ENCODE assay signal across 8 cellular contexts in genomic region chr12:121626087-121626852, GRCh38. TPM values are rescaled to one million over a fixed set of nuclear protein-coding genes. Genes with fewer than 3 reads are reported as not detected.
A peak's percentile ranks its signal among the peaks of the same experiment; 100 is the strongest.
DNase-seq lines count a peak whose midpoint lies in the region; ATAC-seq and TF ChIP-seq lines count a peak whose summit lies in the region.

Gene ORAI1, plus strand, starts transcription at chr12:121626530.

- peak within 1 kb of the TSS; percentile 90 to 94 for H3K4me3 Mint-ChIP-seq in CD14-positive monocyte

- TF ChIP-seq POLR2A in right lobe of liver (IDR thresholded peaks at IDR 0.05): peak; percentile 94

- WGBS in right lobe of liver (ENCODE audit: insufficient coverage, low coverage, low lambda C conversion rate, missing lambda C conversion rate): 10% methylated on average over 2 of the region's 92 CpGs

- intact Hi-C loops in CD14-positive monocyte (cut with micrococcal nuclease): loop anchor here (5.0 kb wide), 6 partner anchors 36 to 166 kb away; partner anchors contain the start of genes KDM2B (in 1 of the 2) and RHOF (in 1 of the 2)
- intact Hi-C loops in right lobe of liver (cut with DNase I): loop anchor here in 1 of 2 donors (10.0 kb wide), 2 partner anchors 71 to 131 kb away; no protein-coding TSS in a partner anchor

- H3K9me3 Mint-ChIP-seq in CD14-positive monocyte: no peaks in the 10 kb centered on the region

- TF ChIP-seq CTCF in CD14-positive monocyte (IDR thresholded peaks at IDR 0.05): no peak
- peak in 2 of 4 donors; percentile 25 to 33 for TF ChIP-seq CTCF in right lobe of liver (IDR thresholded peaks at IDR 0.05)

- DNase-seq in CD14-positive monocyte (ENCODE audit: low spot score): peak; percentile 91
- DNase-seq in NCI-H82 (lab: John Stamatoyannopoulos, UW): peak; percentile 97
- DNase-seq in activated CD4-positive, alpha-beta T cell treated with anti-CD3 and anti-CD28 coated beads, Interleukin-2, amount 50 U/mL, for 48 hours: peak; percentile 97
- peak; percentile 97 for DNase-seq in dermis blood vessel endothelial cell
- peak; percentile 98 to 99 (median 99) for DNase-seq in right lobe of liver
- DNase-seq in stimulated activated CD4-positive, alpha-beta T cell treated with anti-CD3 and anti-CD28 coated beads, Interleukin-4, amount 100 ng/mL, for 24 hours: peak; percentile 92

- H3K27me3 ChIP-seq in right lobe of liver: no peaks in the 10 kb centered on the region

- peak within 1 kb of the TSS; percentile 85 to 95 (median 94) for H3K27ac ChIP-seq in right lobe of liver

- H3K27ac Mint-ChIP-seq in CD14-positive monocyte: peak within 1 kb of the TSS; percentile 83 to 95 (median 90)

- ATAC-seq in GM19395 (IDR thresholded peaks at IDR 0.05; ENCODE audit: unreplicated experiment) (peak; percentile 55), HG03565 (IDR thresholded peaks at IDR 0.05; ENCODE audit: unreplicated experiment) (peak; percentile 59), right lobe of liver (peak; percentile 80 to 94 (median 88))

- peak within 1 kb of the TSS; percentile 75 to 82 (median 81) for H3K4me3 ChIP-seq in right lobe of liver

- H3K36me3 ChIP-seq in right lobe of liver: no peaks in the 10 kb centered on the region

- peaks cover 52% of the 10 kb centered on the region for H3K4me1 Mint-ChIP-seq in CD14-positive monocyte

- H3K4me1 ChIP-seq in right lobe of liver: peaks cover 0 to 19% (median 9%) of the 10 kb centered on the region in 4 donors

- peaks cover 0 to 2% (median 0%) of the 10 kb centered on the region in 3 donors for H3K27me3 Mint-ChIP-seq in CD14-positive monocyte (ENCODE audit: low read depth in 3 of 3)

- peaks cover 6 to 7% of the 10 kb centered on the region in 2 donors for H3K36me3 Mint-ChIP-seq in CD14-positive monocyte

- no peaks in the 10 kb centered on the region for H3K9me3 ChIP-seq in right lobe of liver

RNA-seq across cellular contexts. Expression of gene ORAI1, which starts in this region (rescaled TPM):
- 10 to 100 TPM; 54.6 to 77.9 TPM for polyA plus RNA-seq in CD14-positive monocyte
- total RNA-seq in dermis blood vessel endothelial cell (20.3 and 35.2 TPM in 2 replicates), right lobe of liver (10 to 100 TPM in 2 of 6 experiments, 1 to 10 TPM in 4; 6.9 to 14.4 (median 9.0) TPM)

Comparison
In these comparisons a context has a peak if more than half of its experiments do, and no peak if none do; other contexts are left out.
1. Peak in every context shown above with its lines: DNase-seq, ATAC-seq, H3K4me3 ChIP-seq and H3K27ac ChIP-seq.